9 cellular contexts compared by ENCODE assay signal in the genomic region with DNA sequence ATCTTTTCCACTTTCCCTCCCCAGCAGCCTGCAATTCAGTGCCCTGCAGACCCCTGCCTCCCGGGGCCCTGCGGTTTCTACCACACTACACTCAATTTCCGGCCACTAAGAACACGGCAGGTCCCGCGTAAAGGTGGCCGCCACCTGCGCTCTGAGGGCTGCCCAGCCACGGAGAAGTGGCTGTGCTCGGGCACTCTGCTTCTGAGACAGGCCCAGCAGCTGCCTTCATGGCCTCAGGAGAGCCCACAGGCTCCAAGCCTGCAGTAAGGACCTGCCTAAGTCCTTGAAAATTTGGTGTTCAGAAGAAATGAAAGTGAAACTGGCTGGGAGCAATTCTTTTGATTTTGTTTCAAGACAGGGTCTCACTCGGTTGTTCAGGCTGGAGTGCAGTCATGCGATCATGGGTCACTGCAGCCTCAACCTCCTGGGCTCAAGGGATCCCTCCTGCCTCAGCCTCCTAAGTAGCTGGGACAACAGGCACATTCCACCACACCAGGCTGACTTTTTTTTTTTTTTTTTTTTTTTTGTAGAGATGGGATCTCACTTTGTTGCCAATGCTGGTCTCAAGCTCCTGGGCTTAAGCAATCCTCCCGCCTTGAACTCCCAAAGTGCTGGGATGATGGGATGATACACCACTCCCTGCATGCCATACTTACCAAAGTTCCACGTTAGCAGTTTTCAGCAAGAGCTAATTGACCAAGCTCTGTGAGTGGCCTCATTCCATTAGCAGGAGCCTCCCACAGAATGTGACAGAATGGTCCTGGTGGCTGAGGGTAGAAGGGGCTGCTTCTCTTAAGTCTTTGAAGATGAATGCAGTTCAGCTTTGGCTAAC. TPM values are rescaled to one million over a fixed set of nuclear protein-coding genes. Genes with fewer than 3 reads are reported as not detected.
A peak's percentile ranks its signal among the peaks of the same experiment; 100 is the strongest.
DNase-seq lines count a peak whose midpoint lies in the region; ATAC-seq and TF ChIP-seq lines count a peak whose summit lies in the region.
"Had no signal": no experiment of that assay in that cellular context is flagged by ENCODE, and none has a peak within 500 bp of the region (broad histone marks: within the 10 kb centered on the region; RNA-seq: fewer than 3 reads in every experiment).

No MANE protein-coding gene starts in this region.

- H3K9me3 ChIP-seq in osteoblast (ENCODE audit: low read depth, low read length): no peaks in the 10 kb centered on the region
- H3K9me3 ChIP-seq: ascending aorta had no signal

- peak overlapping the region; percentile 68 for H3K4me3 Mint-ChIP-seq in activated naive CD8-positive, alpha-beta T cell treated with anti-CD3 and anti-CD28 coated beads, Interleukin-2, amount 50 U/mL, for 24 hours

- peak; percentile 40 for ATAC-seq in activated naive CD8-positive, alpha-beta T cell treated with anti-CD3 and anti-CD28 coated beads, Interleukin-2, amount 50 U/mL, for 24 hours
- ATAC-seq in GM18867 (IDR thresholded peaks at IDR 0.05; ENCODE audit: unreplicated experiment) (no peak), HG03354 (IDR thresholded peaks at IDR 0.05; ENCODE audit: poor library complexity, severe bottlenecking, unreplicated experiment) (no peak), GM19328 (IDR thresholded peaks at IDR 0.05; ENCODE audit: unreplicated experiment) (no peak)

- no peaks in the 10 kb centered on the region for H3K36me3 Mint-ChIP-seq in activated naive CD8-positive, alpha-beta T cell treated with anti-CD3 and anti-CD28 coated beads, Interleukin-2, amount 50 U/mL, for 24 hours (ENCODE audit: low read depth)

- no peaks in the 10 kb centered on the region for H4K20me1 ChIP-seq in osteoblast (ENCODE audit: insufficient read depth, low read length)

- H3K27me3 ChIP-seq in GM06990 (replicated peaks; ENCODE audit: control insufficient read depth, insufficient read depth, low read length): no peaks in the 10 kb centered on the region; the same call in 1 of the 2 replicates
- H3K27me3 ChIP-seq in osteoblast (ENCODE audit: insufficient read depth, low read length): no peaks in the 10 kb centered on the region
- H3K27me3 ChIP-seq: ascending aorta had no signal

- peak; percentile 55 for DNase-seq in GM06990 (ENCODE audit: extremely low read depth, insufficient read length)
- DNase-seq in KBM-7: peak; percentile 41
- DNase-seq in activated naive CD8-positive, alpha-beta T cell treated with anti-CD3 and anti-CD28 coated beads, Interleukin-2, amount 50 U/mL, for 24 hours: no peak
- peak; percentile 77 for DNase-seq in osteoblast (ENCODE audit: insufficient read length, low spot score, missing footprints)
- no peak for DNase-seq in substantia nigra (lab: John Stamatoyannopoulos, UW)

- H3K27ac Mint-ChIP-seq in activated naive CD8-positive, alpha-beta T cell treated with anti-CD3 and anti-CD28 coated beads, Interleukin-2, amount 50 U/mL, for 24 hours: peak overlapping the region; percentile 52

- H3K27me3 Mint-ChIP-seq in activated naive CD8-positive, alpha-beta T cell treated with anti-CD3 and anti-CD28 coated beads, Interleukin-2, amount 50 U/mL, for 24 hours: no peaks in the 10 kb centered on the region

- no peaks in the 10 kb centered on the region for H3K4me1 ChIP-seq in osteoblast (ENCODE audit: insufficient read depth, low read length)
- H3K4me1 ChIP-seq: ascending aorta had no signal

- no peak overlapping the region; the same call in 1 of the 2 replicates for H3K4me3 ChIP-seq in GM06990 (replicated peaks; ENCODE audit: low read depth, low read length)
- H3K4me3 ChIP-seq in osteoblast (ENCODE audit: insufficient read depth, low read length): peak overlapping the region; percentile 46

- H3K4me2 ChIP-seq in osteoblast (ENCODE audit: insufficient read depth, low read length): peak overlapping the region; percentile 76

- H3K79me2 ChIP-seq in osteoblast (ENCODE audit: insufficient read depth, low read length): no peaks in the 10 kb centered on the region

- in situ Hi-C loops in KBM-7 (cut with MboI; ENCODE audit: low pct_unique_long_range_greater_than_20kb, low sequenced_read_pairs): no loop called here

- no peak overlapping the region for H3K27ac ChIP-seq in osteoblast (ENCODE audit: low read depth, low read length)
- H3K27ac ChIP-seq in substantia nigra (ENCODE audit: low read depth, low read length, poor library complexity, severe bottlenecking): no peak overlapping the region
- H3K27ac ChIP-seq: ascending aorta had no signal

- H3K36me3 ChIP-seq in GM06990 (ENCODE audit: control insufficient read depth, insufficient read depth, low read length): no peaks in the 10 kb centered on the region
- H3K36me3 ChIP-seq in osteoblast (ENCODE audit: insufficient read depth, low read length): no peaks in the 10 kb centered on the region
- H3K36me3 ChIP-seq: ascending aorta had no signal

- H3K9me3 Mint-ChIP-seq in activated naive CD8-positive, alpha-beta T cell treated with anti-CD3 and anti-CD28 coated beads, Interleukin-2, amount 50 U/mL, for 24 hours: no peaks in the 10 kb centered on the region

- peaks cover 22% of the 10 kb centered on the region for H3K4me1 Mint-ChIP-seq in activated naive CD8-positive, alpha-beta T cell treated with anti-CD3 and anti-CD28 coated beads, Interleukin-2, amount 50 U/mL, for 24 hours

- no peak for TF ChIP-seq CTCF in GM06990 (IDR thresholded peaks at IDR 0.05; ENCODE audit: insufficient read depth, low read length, poor library complexity, severe bottlenecking)
- no peak for TF ChIP-seq CTCF in osteoblast (IDR thresholded peaks at IDR 0.05; ENCODE audit: extremely low read depth, low read depth, low read length)

- H2AFZ ChIP-seq in osteoblast (ENCODE audit: low read length): peak overlapping the region; percentile 88

RNA-seq across cellular contexts. Expression of a gene that starts 14.6 kb away (rescaled TPM):
- total RNA-seq in osteoblast: not detected in 2 replicates
- total RNA-seq: ascending aorta had no signal

RNA-seq across cellular contexts. Expression of a gene that starts 42.6 kb away (rescaled TPM):
- total RNA-seq in osteoblast: not detected in 2 replicates
- total RNA-seq: ascending aorta had no signal

Comparison
In these comparisons a context has a peak if more than half of its experiments do, and no peak if none do; other contexts are left out.
1. DNase-seq: peak in GM06990 (single experiment), KBM-7 (single experiment) and osteoblast (single experiment); none in activated naive CD8-positive, alpha-beta T cell treated with anti-CD3 and anti-CD28 coated beads, Interleukin-2, amount 50 U/mL, for 24 hours (single experiment) and substantia nigra (0 of 49).